ENCODE assay signal across 18 cellular contexts in genomic region chr9:121985792-121986494, GRCh38.
DNase-seq lines count a peak whose midpoint lies in the region; ATAC-seq, FAIRE-seq and TF ChIP-seq lines count a peak whose summit lies in the region.
"Had no signal": no experiment of that assay in that cellular context is flagged by ENCODE, and none has a peak within 500 bp of the region (broad histone marks: within the 10 kb centered on the region; RNA-seq: fewer than 3 reads in every experiment).

No MANE protein-coding gene starts in this region.

- TF ChIP-seq CTCF in H9 (conservative IDR thresholded peaks at IDR 0.05) (peak; percentile 31; the same call in 2 of the 3 replicates), dorsolateral prefrontal cortex (IDR thresholded peaks at IDR 0.05 in 54 of 56, conservative IDR thresholded peaks at IDR 0.05 in 2 of 56; ENCODE audit: low read depth in 1 of 56, partially characterized antibody in 56 of 56) (peak in 18 of 56 donors; percentile 8 to 44 (median 22)), HepG2 (CRISPR knock-in tag; IDR thresholded peaks at IDR 0.05) (no peak; the same call in 1 of the 2 replicates), tibial artery (IDR thresholded peaks at IDR 0.05) (peak in 1 of 2 experiments; percentile 28), adrenal gland (IDR thresholded peaks at IDR 0.05) (no peak)

- no peak overlapping the region for H2BK15ac ChIP-seq in H9 (ENCODE audit: low read depth, low read length)

- intact Hi-C loops in dorsolateral prefrontal cortex (cut with DNase I) (no loop called here), HepG2 (cut with micrococcal nuclease; ENCODE audit: unreplicated experiment) (no loop called here), tibial artery (cut with DNase I; ENCODE audit: low total_unique reads) (no loop called here), adrenal gland (cut with DNase I) (loop anchor here in 1 of 2 donors (10.0 kb wide), 1 partner anchor 111 kb away; no protein-coding TSS in a partner anchor)

- no peaks in the 10 kb centered on the region for H3K4me1 ChIP-seq in H9 (ENCODE audit: insufficient read depth, low read length)
- peaks cover 54% of the 10 kb centered on the region for H3K4me1 ChIP-seq in HepG2 (ENCODE audit: insufficient read depth, low read length)
- peaks cover 0 to 43% (median 31%) of the 10 kb centered on the region in 4 donors for H3K4me1 ChIP-seq in tibial artery
- H3K4me1 ChIP-seq in adrenal gland (replicated peaks in 1 of 2), result peaks cover 0 to 8% of the 10 kb centered on the region in 2 donors
- H3K4me1 ChIP-seq: HAP-1 had no signal

- no peaks in the 10 kb centered on the region for H3K9me3 ChIP-seq in H9 (ENCODE audit: control insufficient read depth, low read depth, low read length)
- H3K9me3 ChIP-seq in HepG2 (ENCODE audit: low read length), result no peaks in the 10 kb centered on the region; the same call in 1 of the 2 replicates
- no peaks in the 10 kb centered on the region for H3K9me3 ChIP-seq in tibial artery
- no peaks in the 10 kb centered on the region for H3K9me3 ChIP-seq in adrenal gland (replicated peaks in 1 of 3)
- H3K9me3 ChIP-seq: HAP-1 had no signal

- no peak overlapping the region for H3T11ph ChIP-seq in H9 (ENCODE audit: low read length)

- no peak for TF ChIP-seq POLR2A in HepG2 (IDR thresholded peaks at IDR 0.05; ENCODE audit: insufficient read depth in 1 of 2, low read depth in 2 of 2, low read length in 2 of 2)
- no peak for TF ChIP-seq POLR2A in adrenal gland (IDR thresholded peaks at IDR 0.05)

- H2BK12ac ChIP-seq in H9 (ENCODE audit: insufficient read length, low read depth, low read length), result no peak overlapping the region

- BruUV-seq in HepG2 (replicated peaks; lab: Mats Ljungman, UMichigan), result no TSS peak

- H3K79me1 ChIP-seq in H9 (ENCODE audit: insufficient read depth, low read depth, low read length, poor library complexity, severe bottlenecking), result no peaks in the 10 kb centered on the region

- H3K4me3 ChIP-seq in dorsolateral prefrontal cortex (no peak overlapping the region), HepG2 (replicated peaks in 1 of 3; ENCODE audit: insufficient read depth in 1 of 3, low read depth in 2 of 3, low read length in 3 of 3) (no peak overlapping the region), tibial artery (no peak overlapping the region), adrenal gland (no peak overlapping the region)
- H3K4me3 ChIP-seq: HAP-1, lung had no signal

- H3K4me2 ChIP-seq in H9 (ENCODE audit: insufficient read depth, insufficient read length, low read length), result no peak overlapping the region
- H3K4me2 ChIP-seq in HepG2 (ENCODE audit: low read depth, low read length), result no peak overlapping the region; the same call in 1 of the 2 replicates

- H3K36me3 ChIP-seq in HepG2 (replicated peaks in 1 of 2; ENCODE audit: control insufficient read depth in 1 of 2, insufficient read depth in 2 of 2, low read length in 2 of 2) (no peaks in the 10 kb centered on the region), tibial artery (peaks cover 0 to 12% (median 0%) of the 10 kb centered on the region in 3 donors), adrenal gland (replicated peaks in 1 of 2) (no peaks in the 10 kb centered on the region)
- H3K36me3 ChIP-seq: HAP-1 had no signal

- CTCF ChIA-PET in HepG2 (lab: Yijun Ruan, JAX; ENCODE audit: low intra/inter-chr PET ratio, low total read pairs), result no interaction called here

- H3K79me2 ChIP-seq in H9 (ENCODE audit: insufficient read depth, low read length) (no peaks in the 10 kb centered on the region), HepG2 (ENCODE audit: insufficient read depth, low read length) (no peaks in the 10 kb centered on the region)

- in situ Hi-C loops in HepG2 (cut with HindIII; ENCODE audit: extremely low pct_ligation_motif_present, low pct_unique_long_range_greater_than_20kb), result loop anchor here (25.0 kb wide), 1 partner anchor 249 kb away; no protein-coding TSS in a partner anchor

- no peak overlapping the region; the same call in 1 of the 2 replicates for H3K14ac ChIP-seq in H9 (ENCODE audit: insufficient read depth, low read length)

- POLR2A ChIA-PET in HepG2 (lab: Yijun Ruan, JAX), result no interaction called here

- no CpG with 5 or more reads among the region's 14 CpGs for WGBS in H9 (ENCODE audit: extremely low coverage, insufficient read length, low lambda C conversion rate)
- WGBS in HepG2 (ENCODE audit: low lambda C conversion rate), result 65% methylated on average over 14 of the region's 14 CpGs
- WGBS in adrenal gland, 4 donors, result 76 to 90% (median 85%) methylated on average over 14 of the region's 14 CpGs

- H4K20me1 ChIP-seq in H9 (ENCODE audit: control insufficient read depth, insufficient read depth, insufficient read length), result no peaks in the 10 kb centered on the region
- H4K20me1 ChIP-seq in HepG2 (ENCODE audit: insufficient read depth, low read length), result no peaks in the 10 kb centered on the region

- no peak overlapping the region for H2BK5ac ChIP-seq in H9 (ENCODE audit: insufficient read length, low read length)

- no peaks in the 10 kb centered on the region for H3K23me2 ChIP-seq in H9 (ENCODE audit: insufficient read length, low read depth, low read length, poor library complexity, severe bottlenecking)

- no peak overlapping the region for H4K91ac ChIP-seq in H9 (ENCODE audit: insufficient read length, low read depth, low read length)

- no peak; a peak in 1 of 4 replicates for TF ChIP-seq EP300 in HepG2 (IDR thresholded peaks at IDR 0.05; ENCODE audit: low read depth in 2 of 2, low read length in 2 of 2)
- TF ChIP-seq EP300 in HepG2 (CRISPR knock-in tag; IDR thresholded peaks at IDR 0.05; ENCODE audit: borderline replicate concordance), result no peak

- peaks cover 0 to 4% (median 0%) of the 10 kb centered on the region in 3 experiments; a peak in 3 of 7 replicates for H3K36me3 Mint-ChIP-seq in H9 (ENCODE audit: insufficient read depth in 1 of 3, low read depth in 3 of 3)

- H3K4me3 Mint-ChIP-seq in H9, result no peak overlapping the region
- H3K4me3 Mint-ChIP-seq: activated CD4-positive, alpha-beta T cell treated with anti-CD3 and anti-CD28 coated beads, Interleukin-2, amount 10 ng/mL, durations not matched to agents 24 days and 14 days; IgD-negative memory B cell; T-cell had no signal

- H4K8ac ChIP-seq in H9 (replicated peaks; ENCODE audit: insufficient read length, low read depth, low read length), result no peak overlapping the region

- no peak for DNase-seq in H9
- peak in 8 of 10 donors; percentile 32 to 68 (median 64) for DNase-seq in dorsolateral prefrontal cortex
- no peak for DNase-seq in HepG2 (ENCODE audit: low spot score)
- DNase-seq in tibial artery, result peak; percentile 79 to 91
- no peak for DNase-seq in RKO (ENCODE audit: low spot score)
- no peak for DNase-seq in adrenal gland
- DNase-seq: activated CD4-positive, alpha-beta T cell treated with anti-CD3 and anti-CD28 coated beads, Interleukin-2, amount 10 ng/mL, durations not matched to agents 24 days and 14 days; activated effector memory CD4-positive, alpha-beta T cell treated with Interleukin-2 at 50 U/mL for 16 hours; cortex of kidney; NCI-H187 treated with DMSO at 0.1 percent for 48 hours; stimulated activated CD4-positive, alpha-beta T cell treated with anti-CD3 and anti-CD28 coated beads, Interleukin-2, amount 100 ng/mL, for 48 hours; stimulated activated naive CD4-positive, alpha-beta T cell treated with Interleukin-2 at 50 U/mL for 16 hours; T-cell had no signal

- no peak overlapping the region for H2BK20ac ChIP-seq in H9 (ENCODE audit: low read depth, low read length, poor library complexity, severe bottlenecking)

- H3K9ac ChIP-seq in H9 (ENCODE audit: extremely low read depth, insufficient read length, low read length) (no peak overlapping the region), HepG2 (ENCODE audit: insufficient read depth, low read depth, low read length) (no peak overlapping the region)

- H3K27me3 Mint-ChIP-seq in H9 (ENCODE audit: low read depth), result peaks cover 23% of the 10 kb centered on the region
- H3K27me3 Mint-ChIP-seq: IgD-negative memory B cell, T-cell had no signal

- no peaks in the 10 kb centered on the region for H3K27me3 ChIP-seq in H9 (ENCODE audit: insufficient read depth, low read length)
- H3K27me3 ChIP-seq in dorsolateral prefrontal cortex, result no peaks in the 10 kb centered on the region
- no peaks in the 10 kb centered on the region for H3K27me3 ChIP-seq in HepG2 (ENCODE audit: control insufficient read depth in 1 of 2, insufficient read depth in 2 of 2, low read length in 2 of 2)
- no peaks in the 10 kb centered on the region for H3K27me3 ChIP-seq in tibial artery
- H3K27me3 ChIP-seq in adrenal gland, result no peaks in the 10 kb centered on the region

- H3K18ac ChIP-seq in H9 (ENCODE audit: insufficient read length, low read depth, low read length), result no peak overlapping the region

- no peak overlapping the region for H2AFZ ChIP-seq in H9 (ENCODE audit: low read length)
- no peak overlapping the region for H2AFZ ChIP-seq in HepG2 (ENCODE audit: low read length)

- FAIRE-seq in HepG2 (lab: Jason Lieb, UNC), result no peak
- FAIRE-seq: GM12891 had no signal

- H3K56ac ChIP-seq in H9 (ENCODE audit: insufficient read length, low read depth, low read length), result no peak overlapping the region

- H3K4me1 Mint-ChIP-seq in H9, result peaks cover 0 to 2% of the 10 kb centered on the region in 2 experiments; a peak in 1 of 4 replicates
- H3K4me1 Mint-ChIP-seq: activated CD4-positive, alpha-beta T cell treated with anti-CD3 and anti-CD28 coated beads, Interleukin-2, amount 10 ng/mL, durations not matched to agents 24 days and 14 days; IgD-negative memory B cell; T-cell had no signal

- no peak overlapping the region for H3K27ac Mint-ChIP-seq in H9
- H3K27ac Mint-ChIP-seq: activated CD4-positive, alpha-beta T cell treated with anti-CD3 and anti-CD28 coated beads, Interleukin-2, amount 10 ng/mL, durations not matched to agents 24 days and 14 days; IgD-negative memory B cell; T-cell had no signal

- no peak overlapping the region for H4K5ac ChIP-seq in H9 (ENCODE audit: insufficient read length, low read depth, low read length)

- H3K4ac ChIP-seq in H9 (ENCODE audit: low read depth, low read length), result no peak overlapping the region

- H3K9me3 Mint-ChIP-seq in H9, result peaks cover 4 to 5% of the 10 kb centered on the region in 2 experiments; a peak in 4 of 5 replicates

- H2BK120ac ChIP-seq in H9 (ENCODE audit: low read depth, low read length, poor library complexity, severe bottlenecking), result no peak overlapping the region

- H3K27ac ChIP-seq in H9 (ENCODE audit: insufficient read length, low read depth, low read length) (no peak overlapping the region), dorsolateral prefrontal cortex (peak overlapping the region in 37 of 59 donors; percentile 2 to 77 (median 41)), HepG2 (ENCODE audit: extremely low read length, insufficient read depth, low read length) (no peak overlapping the region), tibial artery (peak overlapping the region; percentile 55 to 74), adrenal gland (no peak overlapping the region)

- ATAC-seq in HepG2 (peak; percentile 63), GM18498 (IDR thresholded peaks at IDR 0.05; ENCODE audit: unreplicated experiment) (no peak)
- ATAC-seq: T-cell had no signal

- H3K23ac ChIP-seq in H9 (ENCODE audit: insufficient read length, low read depth, low read length), result no peak overlapping the region

- no peak overlapping the region for H2AK5ac ChIP-seq in H9 (ENCODE audit: insufficient read length, low read length)

- TF ChIP-seq RAD21 in HepG2 (CRISPR knock-in tag; IDR thresholded peaks at IDR 0.05), result no peak

Comparison
In these comparisons a context has a peak if more than half of its experiments do, and no peak if none do; other contexts are left out.
1. DNase-seq: peak in dorsolateral prefrontal cortex (8 of 10) and tibial artery (2 of 2); none in H9 (single experiment), HepG2 (single experiment), RKO (single experiment) and adrenal gland (0 of 7).
2. H3K27ac ChIP-seq: peak in dorsolateral prefrontal cortex (37 of 59) and tibial artery (2 of 2); none in H9 (single experiment), HepG2 (single experiment) and adrenal gland (0 of 5).